ENCODE assay signal across 8 cellular contexts in the genomic region with DNA sequence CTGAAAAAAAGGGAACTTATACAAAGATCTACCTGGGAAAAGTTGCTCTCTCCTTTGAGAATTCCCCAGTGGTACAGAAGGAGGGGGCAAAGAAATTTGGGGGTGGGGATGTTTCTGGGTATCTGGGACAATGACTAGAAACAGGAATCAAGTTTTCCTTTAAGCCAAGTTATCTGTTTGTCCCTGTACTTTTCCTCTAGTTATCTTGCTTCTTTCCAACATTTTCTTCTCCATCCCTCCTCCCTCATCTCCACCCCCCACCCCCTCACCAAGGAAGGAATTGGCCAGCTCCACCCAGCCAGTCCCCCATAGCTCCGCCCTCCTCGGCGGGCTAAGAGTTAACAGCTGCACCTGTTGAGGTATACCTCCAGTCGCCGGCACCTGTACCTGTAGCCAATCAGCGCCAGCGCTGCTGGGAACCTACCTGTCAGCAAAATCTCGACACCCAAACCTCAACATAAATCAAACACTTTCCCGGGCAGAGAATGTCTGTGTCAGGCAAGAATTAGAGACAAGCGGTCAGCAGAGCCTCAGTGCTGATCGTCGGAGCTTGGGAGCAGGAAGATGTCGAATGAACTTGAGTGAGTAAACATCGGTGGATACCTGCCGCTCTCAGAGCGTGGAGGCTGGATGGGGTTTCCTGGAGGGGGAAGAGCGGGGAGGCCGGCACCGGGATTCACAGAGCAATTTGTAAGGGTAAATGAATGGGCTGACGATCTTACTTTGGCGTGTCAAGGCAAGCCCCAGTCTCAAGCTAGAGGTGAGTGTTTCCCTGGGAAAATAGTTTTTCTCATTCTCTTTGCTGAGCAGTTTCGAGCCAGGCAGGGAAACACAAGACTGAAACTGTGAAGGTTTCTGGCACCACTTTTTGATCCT. TPM values are rescaled to one million over a fixed set of nuclear protein-coding genes. Genes with fewer than 3 reads are reported as not detected.
DNase-seq lines count a peak whose midpoint lies in the region; ATAC-seq, FAIRE-seq and TF ChIP-seq lines count a peak whose summit lies in the region.

GRHL3 (plus strand) TSS at position 370 of the 876 bp plus-strand sequence; CDS start at position 565, 195 bp downstream.

- peaks cover 37% of the 10 kb centered on the region for H3K4me1 Mint-ChIP-seq in osteocyte (ENCODE audit: unreplicated experiment)

- H3K9me3 ChIP-seq in H1 (ENCODE audit: insufficient read depth in 2 of 2, low read depth in 1 of 2, low read length in 1 of 2): no peaks in the 10 kb centered on the region

- peak within 1 kb of the TSS; percentile 72; the same call in 1 of the 2 replicates for H2BK20ac ChIP-seq in H1 (ENCODE audit: low read length)

- H4K8ac ChIP-seq in H1 (ENCODE audit: extremely low read depth, insufficient read depth, low read length): no peak within 1 kb of the TSS

- TF ChIP-seq EP300 in H1 (IDR thresholded peaks at IDR 0.05; ENCODE audit: borderline replicate concordance in 1 of 2, low read depth in 2 of 2, low read length in 2 of 2): no peak

- no peak within 1 kb of the TSS for H3K27ac ChIP-seq in H1 (ENCODE audit: low read depth, low read length)

- peak within 1 kb of the TSS; percentile 26; the same call in 1 of the 2 replicates for H2AFZ ChIP-seq in H1 (ENCODE audit: low read length)

- peak within 1 kb of the TSS; percentile 51; the same call in 1 of the 2 replicates for H2BK12ac ChIP-seq in H1 (ENCODE audit: low read depth, low read length)

- no peak within 1 kb of the TSS for H4K5ac ChIP-seq in H1 (ENCODE audit: insufficient read length, low read depth, low read length)

- H3K4me2 ChIP-seq in H1 (ENCODE audit: insufficient read depth in 1 of 2, low read depth in 2 of 2, low read length in 2 of 2): peak within 1 kb of the TSS; percentile 88 to 94

- no peaks in the 10 kb centered on the region for H3K79me2 ChIP-seq in H1 (ENCODE audit: control insufficient read depth in 1 of 2, insufficient read depth in 2 of 2, low read length in 2 of 2)

- H3K9ac ChIP-seq in H1 (replicated peaks in 1 of 4; ENCODE audit: extremely low read depth in 1 of 4, low read depth in 3 of 4, low read length in 3 of 4): no peak within 1 kb of the TSS; a peak in 1 of 7 replicates

- CTCF ChIA-PET in H1 (lab: Charles Lee; ENCODE audit: partially characterized antibody): interaction anchor here (0.6 to 7.8 kb wide), 5 partner anchors 11 to 120 kb away, joined by 3 to 60 read pairs (median 4); no protein-coding TSS in a partner anchor

- peaks cover 15% of the 10 kb centered on the region; the same call in 1 of the 2 replicates for H3K23me2 ChIP-seq in H1 (ENCODE audit: low read depth, low read length)

- H3K27me3 ChIP-seq in H7 (ENCODE audit: control insufficient read depth, insufficient read depth, low read length): peaks cover 27% of the 10 kb centered on the region
- peaks cover 0 to 42% (median 38%) of the 10 kb centered on the region in 4 experiments; a peak in 6 of 7 replicates for H3K27me3 ChIP-seq in H1 (replicated peaks in 1 of 4; ENCODE audit: control insufficient read depth in 3 of 4, extremely low read depth in 1 of 4, insufficient read depth in 3 of 4, low read length in 3 of 4)

- no peak for TF ChIP-seq CTCF in H1 (IDR thresholded peaks at IDR 0.05; ENCODE audit: control extremely low read depth in 1 of 3, insufficient read depth in 1 of 3, low read depth in 1 of 3, low read length in 3 of 3)
- no peak for TF ChIP-seq CTCF in osteocyte (IDR thresholded peaks at IDR 0.05)

- no peaks in the 10 kb centered on the region for H3K79me1 ChIP-seq in H1 (ENCODE audit: low read depth, low read length)

- POLR2A ChIA-PET in H1 (lab: Charles Lee; ENCODE audit: partially characterized antibody): interaction anchor here (1.5 to 1.8 kb wide), 2 partner anchors 11 to 29 kb away, joined by 4 read pairs; no protein-coding TSS in a partner anchor

- H3K23ac ChIP-seq in H1 (ENCODE audit: insufficient read length): no peak within 1 kb of the TSS

- WGBS in H1 (ENCODE audit: extremely low coverage in 1 of 2, insufficient coverage in 1 of 2, insufficient read length in 1 of 2, insufficient replicate concordance in 2 of 2, low coverage in 1 of 2, low lambda C conversion rate in 2 of 2, missing lambda C conversion rate in 1 of 2), 2 experiments: 8% methylated on average over 21 of the region's 22 CpGs; no CpG with 5 or more reads in 1 of the 2 experiments

- H3K4me1 ChIP-seq in H1 (replicated peaks in 1 of 4; ENCODE audit: control insufficient read depth in 3 of 4, insufficient read depth in 4 of 4, low read length in 3 of 4): peaks cover 8 to 22% (median 13%) of the 10 kb centered on the region in 4 experiments

- H3K36me3 Mint-ChIP-seq in osteocyte (ENCODE audit: unreplicated experiment): no peaks in the 10 kb centered on the region

- peak within 1 kb of the TSS; percentile 88; the same call in 1 of the 2 replicates for H2AK5ac ChIP-seq in H1 (ENCODE audit: low read depth, low read length)

- no peaks in the 10 kb centered on the region for H4K20me1 ChIP-seq in H1 (replicated peaks in 1 of 2; ENCODE audit: control insufficient read depth in 1 of 2, insufficient read depth in 2 of 2, low read length in 2 of 2)

- H4K91ac ChIP-seq in H1 (replicated peaks; ENCODE audit: insufficient read length, low read length): no peak within 1 kb of the TSS

- no peak within 1 kb of the TSS; the same call in 1 of the 2 replicates for H3K18ac ChIP-seq in H1 (ENCODE audit: extremely low read depth, low read length)

- no peak for TF ChIP-seq POLR2A in H1 (IDR thresholded peaks at IDR 0.05; ENCODE audit: control extremely low read depth in 1 of 2, low read depth in 2 of 2, low read length in 2 of 2)

- TF ChIP-seq RAD21 in H1 (IDR thresholded peaks at IDR 0.05 in 1 of 2, conservative IDR thresholded peaks at IDR 0.05 in 1 of 2; ENCODE audit: low read depth in 2 of 2, low read length in 2 of 2): no peak

- H3K36me3 ChIP-seq in H7 (replicated peaks; ENCODE audit: control insufficient read depth, insufficient read depth, low read length) (no peaks in the 10 kb centered on the region), H1 (ENCODE audit: control insufficient read depth in 2 of 4, insufficient read depth in 4 of 4, low read length in 3 of 4) (no peaks in the 10 kb centered on the region)

- peaks cover 27% of the 10 kb centered on the region for H3K27me3 Mint-ChIP-seq in osteocyte (ENCODE audit: unreplicated experiment)

- H2BK15ac ChIP-seq in H1 (ENCODE audit: low read length): 0 out of 2 replicates have a peak within 1 kb of the TSS, but pooled peaks have one; percentile 65

- no peak within 1 kb of the TSS for H3K56ac ChIP-seq in H1 (replicated peaks; ENCODE audit: insufficient read length, low read depth, low read length)

- H3K27ac Mint-ChIP-seq in osteocyte (ENCODE audit: unreplicated experiment): no peak within 1 kb of the TSS

- H3K4me3 ChIP-seq in H7 (ENCODE audit: insufficient read depth, low read depth, low read length) (peak within 1 kb of the TSS; percentile 41), H1 (ENCODE audit: extremely low read depth in 1 of 4, insufficient read depth in 2 of 4, low read depth in 3 of 4, low read length in 4 of 4) (peak within 1 kb of the TSS; percentile 45 to 75 (median 60); a peak in 7 of 8 replicates)

- H2BK5ac ChIP-seq in H1 (ENCODE audit: low read depth, low read length): no peak within 1 kb of the TSS; the same call in 1 of the 2 replicates

- peak within 1 kb of the TSS; percentile 49 for H3K4me3 Mint-ChIP-seq in osteocyte (ENCODE audit: unreplicated experiment)

- H3K9me3 Mint-ChIP-seq in osteocyte (ENCODE audit: unreplicated experiment): no peaks in the 10 kb centered on the region

- ATAC-seq in HG03460 (IDR thresholded peaks at IDR 0.05; ENCODE audit: unreplicated experiment): no peak

- H3K14ac ChIP-seq in H1 (ENCODE audit: insufficient read length): no peak within 1 kb of the TSS

- DNase-seq in H7 (peak; percentile 92), NCI-H526 (lab: John Stamatoyannopoulos, UW) (peak; percentile 58 to 75), H1 (ENCODE audit: low read depth in 1 of 2, low spot score in 2 of 2) (peak; percentile 56 to 86), osteocyte (ENCODE audit: extremely low spot score, unreplicated experiment) (no peak), occipital lobe (lab: John Stamatoyannopoulos, UW) (no peak), GDM1 (lab: John Stamatoyannopoulos, UW) (no peak), NCI-H524 (lab: John Stamatoyannopoulos, UW) (no peak)

- peak; percentile 82 for FAIRE-seq in H1 (lab: Jason Lieb, UNC)

- H2BK120ac ChIP-seq in H1 (replicated peaks; ENCODE audit: low read depth, low read length): no peak within 1 kb of the TSS

- H3K4ac ChIP-seq in H1 (replicated peaks; ENCODE audit: insufficient read length, low read depth, low read length): no peak within 1 kb of the TSS

TF ChIP-seq in H1, 55 proteins besides CTCF, POLR2A, EP300 and RAD21 (continues in another document):
- TF ChIP-seq ATF2 (IDR thresholded peaks at IDR 0.05; ENCODE audit: low read length): 0 out of 2 replicates have a peak, but pooled peaks have one; percentile 30
- TF ChIP-seq SAP30 (IDR thresholded peaks at IDR 0.05; ENCODE audit: insufficient read depth, insufficient replicate concordance, low read length): peak; percentile 57
- peak; percentile 77; the same call in 1 of the 2 replicates for TF ChIP-seq TCF12 (IDR thresholded peaks at IDR 0.05; ENCODE audit: low read depth, low read length)
- peak; percentile 58; the same call in 1 of the 2 replicates for TF ChIP-seq SP1 (IDR thresholded peaks at IDR 0.05; ENCODE audit: low read depth, low read length)
- TF ChIP-seq ASH2L (IDR thresholded peaks at IDR 0.05; ENCODE audit: low read length): peak; percentile 60

RNA-seq across cellular contexts. Expression of gene GRHL3, which starts in this region (rescaled TPM):
- total RNA-seq in H7 (2014; rRNA removed; shearing (Covaris generic)): 0.21 and 0.33 TPM in 2 replicates
- total RNA-seq in H1 (2021; fragmentation: NEBNext Ultra II Directional; extraction: Animal tissue kit (Norgen Biotek cat#: 25700)): 1.1 and 1.8 TPM in 2 replicates
- polyA plus RNA-seq in H1 (2011; rRNA removed): 0.80 and 2.2 TPM in 2 replicates
- polyA plus RNA-seq in H1 (2011; cell fraction: cytosol; rRNA removed): 0.84 TPM
- polyA plus RNA-seq in H1 (2011; cell fraction: nucleus; rRNA removed): 1.7 TPM
- 1.3 to 1.5 TPM (median 1.3 TPM) in 4 replicates for polyA plus RNA-seq in H1 (2012, experiment 1 of 2)
- polyA plus RNA-seq in H1 (2012, experiment 2 of 2): 0.84 TPM
- 0.53 TPM for polyA plus RNA-seq in H1 (2013, experiment 1 of 2)
- 0.46 TPM for polyA plus RNA-seq in H1 (2013, experiment 2 of 2)
- 0.90 and 1.7 TPM in 2 replicates for polyA minus RNA-seq in H1 (2011; rRNA and poly(A)+ RNA removed)
- polyA minus RNA-seq in H1 (2011; cell fraction: cytosol; rRNA and poly(A)+ RNA removed): 1.5 TPM
- 2.0 TPM for polyA minus RNA-seq in H1 (2011; cell fraction: nucleus; rRNA and poly(A)+ RNA removed)
- total RNA-seq in osteocyte (not detected in 2 replicates), occipital lobe (not detected)

Comparison
In these comparisons a context has a peak if more than half of its experiments do, and no peak if none do; other contexts are left out.
1. Peak in DNase-seq and H3K4me3 ChIP-seq in H7; RNA of the gene not detected or under 1 TPM.
2. DNase-seq: peak in NCI-H526 (2 of 2) and H1 (2 of 2); none in osteocyte (single experiment), occipital lobe (single experiment), GDM1 (single experiment) and NCI-H524 (0 of 2).